1 cellular context compared by ENCODE assay signal in the genomic region with DNA sequence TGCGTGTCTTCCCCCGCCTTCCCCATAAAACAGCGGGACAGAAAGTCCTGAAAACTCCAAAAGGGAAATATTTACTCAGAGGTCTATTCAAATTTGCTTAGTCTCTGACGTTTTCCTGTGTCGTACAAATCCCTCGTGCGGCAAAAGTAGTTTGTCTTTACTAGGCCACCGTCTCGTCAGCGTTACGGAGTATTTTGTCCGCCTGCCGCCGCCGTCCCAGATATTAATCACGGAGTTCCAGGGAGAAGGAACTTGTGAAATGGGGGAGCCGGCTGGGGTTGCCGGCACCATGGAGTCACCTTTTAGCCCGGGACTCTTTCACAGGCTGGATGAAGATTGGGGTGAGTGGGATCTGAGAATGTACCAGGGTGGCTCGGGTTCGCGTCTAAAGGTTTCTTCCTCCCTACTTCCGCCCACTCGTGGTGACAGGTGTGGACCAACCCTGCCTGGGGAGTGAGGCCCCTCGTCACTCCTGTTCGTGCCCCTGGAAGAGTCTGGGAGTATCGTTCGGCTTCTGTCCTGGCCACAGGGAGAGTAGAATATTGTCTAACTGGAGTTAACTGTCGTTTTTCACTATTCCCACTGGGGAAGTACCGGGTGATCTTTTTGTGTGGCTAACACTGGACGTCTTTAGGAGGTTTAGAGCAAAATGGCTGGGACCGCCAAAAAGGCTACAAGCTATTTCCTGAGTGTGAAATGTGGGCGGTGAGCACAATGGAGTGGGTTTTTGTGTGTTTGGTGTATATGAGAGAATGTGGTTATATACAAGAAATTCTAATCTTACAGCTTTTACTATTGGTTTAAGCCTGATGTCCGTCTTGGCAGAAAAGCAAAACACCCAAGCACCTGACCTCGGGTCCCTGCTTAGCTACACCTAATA.
TF ChIP-seq lines count a peak whose summit lies in the region.

A gene with protein sequence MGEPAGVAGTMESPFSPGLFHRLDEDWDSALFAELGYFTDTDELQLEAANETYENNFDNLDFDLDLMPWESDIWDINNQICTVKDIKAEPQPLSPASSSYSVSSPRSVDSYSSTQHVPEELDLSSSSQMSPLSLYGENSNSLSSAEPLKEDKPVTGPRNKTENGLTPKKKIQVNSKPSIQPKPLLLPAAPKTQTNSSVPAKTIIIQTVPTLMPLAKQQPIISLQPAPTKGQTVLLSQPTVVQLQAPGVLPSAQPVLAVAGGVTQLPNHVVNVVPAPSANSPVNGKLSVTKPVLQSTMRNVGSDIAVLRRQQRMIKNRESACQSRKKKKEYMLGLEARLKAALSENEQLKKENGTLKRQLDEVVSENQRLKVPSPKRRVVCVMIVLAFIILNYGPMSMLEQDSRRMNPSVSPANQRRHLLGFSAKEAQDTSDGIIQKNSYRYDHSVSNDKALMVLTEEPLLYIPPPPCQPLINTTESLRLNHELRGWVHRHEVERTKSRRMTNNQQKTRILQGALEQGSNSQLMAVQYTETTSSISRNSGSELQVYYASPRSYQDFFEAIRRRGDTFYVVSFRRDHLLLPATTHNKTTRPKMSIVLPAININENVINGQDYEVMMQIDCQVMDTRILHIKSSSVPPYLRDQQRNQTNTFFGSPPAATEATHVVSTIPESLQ (plus strand): TSS at position 219 of the 880 bp plus-strand sequence. CDS start 41 bp downstream, at position 260.

TF ChIP-seq in K562, 482 proteins besides CTCF, POLR2A, EP300 and RAD21 (continued from another document):
- TF ChIP-seq, protein P1, sequence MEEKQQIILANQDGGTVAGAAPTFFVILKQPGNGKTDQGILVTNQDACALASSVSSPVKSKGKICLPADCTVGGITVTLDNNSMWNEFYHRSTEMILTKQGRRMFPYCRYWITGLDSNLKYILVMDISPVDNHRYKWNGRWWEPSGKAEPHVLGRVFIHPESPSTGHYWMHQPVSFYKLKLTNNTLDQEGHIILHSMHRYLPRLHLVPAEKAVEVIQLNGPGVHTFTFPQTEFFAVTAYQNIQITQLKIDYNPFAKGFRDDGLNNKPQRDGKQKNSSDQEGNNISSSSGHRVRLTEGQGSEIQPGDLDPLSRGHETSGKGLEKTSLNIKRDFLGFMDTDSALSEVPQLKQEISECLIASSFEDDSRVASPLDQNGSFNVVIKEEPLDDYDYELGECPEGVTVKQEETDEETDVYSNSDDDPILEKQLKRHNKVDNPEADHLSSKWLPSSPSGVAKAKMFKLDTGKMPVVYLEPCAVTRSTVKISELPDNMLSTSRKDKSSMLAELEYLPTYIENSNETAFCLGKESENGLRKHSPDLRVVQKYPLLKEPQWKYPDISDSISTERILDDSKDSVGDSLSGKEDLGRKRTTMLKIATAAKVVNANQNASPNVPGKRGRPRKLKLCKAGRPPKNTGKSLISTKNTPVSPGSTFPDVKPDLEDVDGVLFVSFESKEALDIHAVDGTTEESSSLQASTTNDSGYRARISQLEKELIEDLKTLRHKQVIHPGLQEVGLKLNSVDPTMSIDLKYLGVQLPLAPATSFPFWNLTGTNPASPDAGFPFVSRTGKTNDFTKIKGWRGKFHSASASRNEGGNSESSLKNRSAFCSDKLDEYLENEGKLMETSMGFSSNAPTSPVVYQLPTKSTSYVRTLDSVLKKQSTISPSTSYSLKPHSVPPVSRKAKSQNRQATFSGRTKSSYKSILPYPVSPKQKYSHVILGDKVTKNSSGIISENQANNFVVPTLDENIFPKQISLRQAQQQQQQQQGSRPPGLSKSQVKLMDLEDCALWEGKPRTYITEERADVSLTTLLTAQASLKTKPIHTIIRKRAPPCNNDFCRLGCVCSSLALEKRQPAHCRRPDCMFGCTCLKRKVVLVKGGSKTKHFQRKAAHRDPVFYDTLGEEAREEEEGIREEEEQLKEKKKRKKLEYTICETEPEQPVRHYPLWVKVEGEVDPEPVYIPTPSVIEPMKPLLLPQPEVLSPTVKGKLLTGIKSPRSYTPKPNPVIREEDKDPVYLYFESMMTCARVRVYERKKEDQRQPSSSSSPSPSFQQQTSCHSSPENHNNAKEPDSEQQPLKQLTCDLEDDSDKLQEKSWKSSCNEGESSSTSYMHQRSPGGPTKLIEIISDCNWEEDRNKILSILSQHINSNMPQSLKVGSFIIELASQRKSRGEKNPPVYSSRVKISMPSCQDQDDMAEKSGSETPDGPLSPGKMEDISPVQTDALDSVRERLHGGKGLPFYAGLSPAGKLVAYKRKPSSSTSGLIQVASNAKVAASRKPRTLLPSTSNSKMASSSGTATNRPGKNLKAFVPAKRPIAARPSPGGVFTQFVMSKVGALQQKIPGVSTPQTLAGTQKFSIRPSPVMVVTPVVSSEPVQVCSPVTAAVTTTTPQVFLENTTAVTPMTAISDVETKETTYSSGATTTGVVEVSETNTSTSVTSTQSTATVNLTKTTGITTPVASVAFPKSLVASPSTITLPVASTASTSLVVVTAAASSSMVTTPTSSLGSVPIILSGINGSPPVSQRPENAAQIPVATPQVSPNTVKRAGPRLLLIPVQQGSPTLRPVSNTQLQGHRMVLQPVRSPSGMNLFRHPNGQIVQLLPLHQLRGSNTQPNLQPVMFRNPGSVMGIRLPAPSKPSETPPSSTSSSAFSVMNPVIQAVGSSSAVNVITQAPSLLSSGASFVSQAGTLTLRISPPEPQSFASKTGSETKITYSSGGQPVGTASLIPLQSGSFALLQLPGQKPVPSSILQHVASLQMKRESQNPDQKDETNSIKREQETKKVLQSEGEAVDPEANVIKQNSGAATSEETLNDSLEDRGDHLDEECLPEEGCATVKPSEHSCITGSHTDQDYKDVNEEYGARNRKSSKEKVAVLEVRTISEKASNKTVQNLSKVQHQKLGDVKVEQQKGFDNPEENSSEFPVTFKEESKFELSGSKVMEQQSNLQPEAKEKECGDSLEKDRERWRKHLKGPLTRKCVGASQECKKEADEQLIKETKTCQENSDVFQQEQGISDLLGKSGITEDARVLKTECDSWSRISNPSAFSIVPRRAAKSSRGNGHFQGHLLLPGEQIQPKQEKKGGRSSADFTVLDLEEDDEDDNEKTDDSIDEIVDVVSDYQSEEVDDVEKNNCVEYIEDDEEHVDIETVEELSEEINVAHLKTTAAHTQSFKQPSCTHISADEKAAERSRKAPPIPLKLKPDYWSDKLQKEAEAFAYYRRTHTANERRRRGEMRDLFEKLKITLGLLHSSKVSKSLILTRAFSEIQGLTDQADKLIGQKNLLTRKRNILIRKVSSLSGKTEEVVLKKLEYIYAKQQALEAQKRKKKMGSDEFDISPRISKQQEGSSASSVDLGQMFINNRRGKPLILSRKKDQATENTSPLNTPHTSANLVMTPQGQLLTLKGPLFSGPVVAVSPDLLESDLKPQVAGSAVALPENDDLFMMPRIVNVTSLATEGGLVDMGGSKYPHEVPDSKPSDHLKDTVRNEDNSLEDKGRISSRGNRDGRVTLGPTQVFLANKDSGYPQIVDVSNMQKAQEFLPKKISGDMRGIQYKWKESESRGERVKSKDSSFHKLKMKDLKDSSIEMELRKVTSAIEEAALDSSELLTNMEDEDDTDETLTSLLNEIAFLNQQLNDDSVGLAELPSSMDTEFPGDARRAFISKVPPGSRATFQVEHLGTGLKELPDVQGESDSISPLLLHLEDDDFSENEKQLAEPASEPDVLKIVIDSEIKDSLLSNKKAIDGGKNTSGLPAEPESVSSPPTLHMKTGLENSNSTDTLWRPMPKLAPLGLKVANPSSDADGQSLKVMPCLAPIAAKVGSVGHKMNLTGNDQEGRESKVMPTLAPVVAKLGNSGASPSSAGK (IDR thresholded peaks at IDR 0.05) = peak; percentile 35; the same call in 1 of the 2 replicates
- TF ChIP-seq EHMT2 (IDR thresholded peaks at IDR 0.05) = no peak
- TF ChIP-seq KLF6 (CRISPR knock-in tag; IDR thresholded peaks at IDR 0.05; ENCODE audit: borderline replicate concordance) = 0 out of 2 replicates have a peak, but pooled peaks have one; percentile 20
- peak; percentile 28 to 65; a peak in 3 of 4 replicates for TF ChIP-seq ARNT (IDR thresholded peaks at IDR 0.05)
- peak; percentile 70; the same call in 1 of the 2 replicates for TF ChIP-seq MBD2 (IDR thresholded peaks at IDR 0.05; ENCODE audit: borderline replicate concordance, low read depth)
- peak; percentile 88 for TF ChIP-seq GABPA (tag; conservative IDR thresholded peaks at IDR 0.05; ENCODE audit: low read depth)
- TF ChIP-seq RBM15 (IDR thresholded peaks at IDR 0.05; ENCODE audit: insufficient read depth, low read length) = no peak
- 0 out of 2 replicates have a peak, but pooled peaks have one; percentile 21 for TF ChIP-seq ZNF263 (CRISPR knock-in tag; IDR thresholded peaks at IDR 0.05; ENCODE audit: borderline replicate concordance)
- TF ChIP-seq HNRNPLL (IDR thresholded peaks at IDR 0.05; ENCODE audit: low read depth, low read length, poor library complexity, severe bottlenecking) = peak; percentile 71
- TF ChIP-seq, protein P2, sequence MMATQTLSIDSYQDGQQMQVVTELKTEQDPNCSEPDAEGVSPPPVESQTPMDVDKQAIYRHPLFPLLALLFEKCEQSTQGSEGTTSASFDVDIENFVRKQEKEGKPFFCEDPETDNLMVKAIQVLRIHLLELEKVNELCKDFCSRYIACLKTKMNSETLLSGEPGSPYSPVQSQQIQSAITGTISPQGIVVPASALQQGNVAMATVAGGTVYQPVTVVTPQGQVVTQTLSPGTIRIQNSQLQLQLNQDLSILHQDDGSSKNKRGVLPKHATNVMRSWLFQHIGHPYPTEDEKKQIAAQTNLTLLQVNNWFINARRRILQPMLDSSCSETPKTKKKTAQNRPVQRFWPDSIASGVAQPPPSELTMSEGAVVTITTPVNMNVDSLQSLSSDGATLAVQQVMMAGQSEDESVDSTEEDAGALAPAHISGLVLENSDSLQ (IDR thresholded peaks at IDR 0.05) = peak; percentile 63
- TF ChIP-seq CTBP1 (IDR thresholded peaks at IDR 0.05; ENCODE audit: borderline replicate concordance) = peak; percentile 68
- TF ChIP-seq HDAC6 (IDR thresholded peaks at IDR 0.05; ENCODE audit: low read depth, low read length) = no peak
- TF ChIP-seq PHF21A (IDR thresholded peaks at IDR 0.05; ENCODE audit: borderline replicate concordance, low read depth) = no peak
- TF ChIP-seq, protein P3, sequence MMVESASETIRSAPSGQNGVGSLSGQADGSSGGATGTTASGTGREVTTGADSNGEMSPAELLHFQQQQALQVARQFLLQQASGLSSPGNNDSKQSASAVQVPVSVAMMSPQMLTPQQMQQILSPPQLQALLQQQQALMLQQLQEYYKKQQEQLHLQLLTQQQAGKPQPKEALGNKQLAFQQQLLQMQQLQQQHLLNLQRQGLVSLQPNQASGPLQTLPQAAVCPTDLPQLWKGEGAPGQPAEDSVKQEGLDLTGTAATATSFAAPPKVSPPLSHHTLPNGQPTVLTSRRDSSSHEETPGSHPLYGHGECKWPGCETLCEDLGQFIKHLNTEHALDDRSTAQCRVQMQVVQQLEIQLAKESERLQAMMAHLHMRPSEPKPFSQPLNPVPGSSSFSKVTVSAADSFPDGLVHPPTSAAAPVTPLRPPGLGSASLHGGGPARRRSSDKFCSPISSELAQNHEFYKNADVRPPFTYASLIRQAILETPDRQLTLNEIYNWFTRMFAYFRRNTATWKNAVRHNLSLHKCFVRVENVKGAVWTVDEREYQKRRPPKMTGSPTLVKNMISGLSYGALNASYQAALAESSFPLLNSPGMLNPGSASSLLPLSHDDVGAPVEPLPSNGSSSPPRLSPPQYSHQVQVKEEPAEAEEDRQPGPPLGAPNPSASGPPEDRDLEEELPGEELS (CRISPR knock-in tag; IDR thresholded peaks at IDR 0.05; ENCODE audit: borderline replicate concordance) = 0 out of 2 replicates have a peak, but pooled peaks have one; percentile 39
- no peak for TF ChIP-seq PRMT5 (CRISPR knock-in tag; IDR thresholded peaks at IDR 0.05)
- TF ChIP-seq SMARCB1 (IDR thresholded peaks at IDR 0.05; ENCODE audit: insufficient read length, low read depth) = no peak
- TF ChIP-seq CREB1 (IDR thresholded peaks at IDR 0.05) = peak; percentile 93
- TF ChIP-seq CREB1 (CRISPR knock-in tag; IDR thresholded peaks at IDR 0.05) = peak; percentile 85
- no peak for TF ChIP-seq IFI16 (CRISPR knock-in tag; IDR thresholded peaks at IDR 0.05)
- TF ChIP-seq POLR2G (IDR thresholded peaks at IDR 0.05; ENCODE audit: low read depth, low read length) = peak; percentile 78
